In genomic region chr7:90350032-90350431, GRCh38 we compare ENCODE assay signal across 5 cellular contexts. TPM values are rescaled to one million over a fixed set of nuclear protein-coding genes. Genes with fewer than 3 reads are reported as not detected.
"Had no signal": no experiment of that assay in that cellular context is flagged by ENCODE, and none has a peak within 500 bp of the region (broad histone marks: within the 10 kb centered on the region; RNA-seq: fewer than 3 reads in every experiment).

No MANE protein-coding gene starts in this region.

RNA-seq across cellular contexts. Expression of gene FAM237B, which starts 28.9 kb away (rescaled TPM):
- total RNA-seq: M059J, PC-3, Peyer's patch, Right ventricle myocardium superior, SJSA1 had no signal
